In genomic region chr7:34389332-34390078, GRCh38 we compare ENCODE assay signal across 24 cellular contexts.
"Had no signal": no experiment of that assay in that cellular context is flagged by ENCODE, and none has a peak within 500 bp of the region (broad histone marks: within the 10 kb centered on the region; RNA-seq: fewer than 3 reads in every experiment).

No MANE protein-coding gene starts in this region.

- H3K4me2 ChIP-seq: smooth muscle cell had no signal

- DNase-seq: activated CD4-positive, alpha-beta T cell treated with anti-CD3 and anti-CD28 coated beads, Interleukin-2, amount 10 ng/mL, durations not matched to agents 7 days and 5 days; activated CD4-positive, CD25-positive, alpha-beta regulatory T cell treated with anti-CD3 and anti-CD28 coated beads, Interleukin-2, amount 50 U/mL, for 72 hours; activated CD8-positive, alpha-beta memory T cell treated with anti-CD3 and anti-CD28 coated beads, Interleukin-2, amount 10 ng/mL, durations not matched to agents 7 days and 5 days; activated CD8-positive, alpha-beta T cell treated with anti-CD3 and anti-CD28 coated beads for 36 hours; activated effector memory CD4-positive, alpha-beta T cell treated with anti-CD3 and anti-CD28 coated beads, Interleukin-2, amount 50 U/mL, for 16 hours; activated naive CD4-positive, alpha-beta T cell treated with anti-CD3 and anti-CD28 coated beads, Interleukin-2, amount 50 U/mL, for 16 hours; activated T-cell treated with anti-CD3 and anti-CD28 coated beads for 4 hours; anterior cingulate cortex; dermis blood vessel endothelial cell; effector CD8-positive, alpha-beta T cell; foreskin melanocyte; left cardiac atrium; posterior cingulate gyrus; sigmoid colon; stimulated activated CD4-positive, alpha-beta T cell treated with anti-CD3 and anti-CD28 coated beads, Interleukin-15, amount 100 ng/mL, for 24 hours; transverse colon had no signal

- H3K9me3 ChIP-seq: sigmoid colon, transverse colon had no signal

- ATAC-seq: activated CD8-positive, alpha-beta memory T cell treated with anti-CD3 and anti-CD28 coated beads, Interleukin-2, amount 10 ng/mL, durations not matched to agents 7 days and 5 days; activated CD8-positive, alpha-beta T cell treated with anti-CD3 and anti-CD28 coated beads for 36 hours; esophagus mucosa; left cardiac atrium; stimulated activated memory B cell treated with anti-CD40 and anti-IgM and Interleukin-4, amounts not matched to agents 10 μg/mL and 1 μg/mL and 100 μg/mL, for 72 hours had no signal

- H3K36me3 ChIP-seq: sigmoid colon, transverse colon had no signal

- H3K4me1 ChIP-seq: sigmoid colon, transverse colon had no signal

- H3K4me1 Mint-ChIP-seq: activated CD4-positive, alpha-beta T cell treated with anti-CD3 and anti-CD28 coated beads, Interleukin-2, amount 10 ng/mL, durations not matched to agents 7 days and 5 days; activated CD8-positive, alpha-beta memory T cell treated with anti-CD3 and anti-CD28 coated beads, Interleukin-2, amount 10 ng/mL, durations not matched to agents 7 days and 5 days; stimulated activated memory B cell treated with anti-CD40 and anti-IgM and Interleukin-4, amounts not matched to agents 10 μg/mL and 1 μg/mL and 100 μg/mL, for 72 hours had no signal

- H3K4me3 ChIP-seq: sigmoid colon, smooth muscle cell, transverse colon had no signal

- H3K27me3 Mint-ChIP-seq: activated CD4-positive, alpha-beta T cell treated with anti-CD3 and anti-CD28 coated beads, Interleukin-2, amount 10 ng/mL, durations not matched to agents 7 days and 5 days; activated CD8-positive, alpha-beta memory T cell treated with anti-CD3 and anti-CD28 coated beads, Interleukin-2, amount 10 ng/mL, durations not matched to agents 7 days and 5 days; activated CD8-positive, alpha-beta T cell treated with anti-CD3 and anti-CD28 coated beads for 36 hours; stimulated activated memory B cell treated with anti-CD40 and anti-IgM and Interleukin-4, amounts not matched to agents 10 μg/mL and 1 μg/mL and 100 μg/mL, for 72 hours had no signal

- FAIRE-seq: islet of Langerhans, urothelium cell line had no signal

- H3K9me3 Mint-ChIP-seq: brain had no signal

- H3K27me3 ChIP-seq: sigmoid colon, transverse colon had no signal

- H3K27ac Mint-ChIP-seq: activated CD4-positive, alpha-beta T cell treated with anti-CD3 and anti-CD28 coated beads, Interleukin-2, amount 10 ng/mL, durations not matched to agents 7 days and 5 days; activated CD8-positive, alpha-beta memory T cell treated with anti-CD3 and anti-CD28 coated beads, Interleukin-2, amount 10 ng/mL, durations not matched to agents 7 days and 5 days; activated CD8-positive, alpha-beta T cell treated with anti-CD3 and anti-CD28 coated beads for 36 hours; brain; stimulated activated memory B cell treated with anti-CD40 and anti-IgM and Interleukin-4, amounts not matched to agents 10 μg/mL and 1 μg/mL and 100 μg/mL, for 72 hours; T-helper 2 cell treated with Interferon-gamma antibody and Interleukin-4, amounts not matched to agents 5 μg/mL and 100 μg/mL, for 36 hours had no signal

- H3K36me3 Mint-ChIP-seq: activated CD8-positive, alpha-beta memory T cell treated with anti-CD3 and anti-CD28 coated beads, Interleukin-2, amount 10 ng/mL, durations not matched to agents 7 days and 5 days; brain; stimulated activated memory B cell treated with anti-CD40 and anti-IgM and Interleukin-4, amounts not matched to agents 10 μg/mL and 1 μg/mL and 100 μg/mL, for 72 hours had no signal

- H3K4me3 Mint-ChIP-seq: activated CD4-positive, alpha-beta T cell treated with anti-CD3 and anti-CD28 coated beads, Interleukin-2, amount 10 ng/mL, durations not matched to agents 7 days and 5 days; activated CD8-positive, alpha-beta memory T cell treated with anti-CD3 and anti-CD28 coated beads, Interleukin-2, amount 10 ng/mL, durations not matched to agents 7 days and 5 days; activated CD8-positive, alpha-beta T cell treated with anti-CD3 and anti-CD28 coated beads for 36 hours; brain; stimulated activated memory B cell treated with anti-CD40 and anti-IgM and Interleukin-4, amounts not matched to agents 10 μg/mL and 1 μg/mL and 100 μg/mL, for 72 hours; T-helper 2 cell treated with Interferon-gamma antibody and Interleukin-4, amounts not matched to agents 5 μg/mL and 100 μg/mL, for 36 hours had no signal

- H3K27ac ChIP-seq: sigmoid colon, transverse colon, VCaP had no signal
